1 cellular context compared by ENCODE assay signal in the genomic region with DNA sequence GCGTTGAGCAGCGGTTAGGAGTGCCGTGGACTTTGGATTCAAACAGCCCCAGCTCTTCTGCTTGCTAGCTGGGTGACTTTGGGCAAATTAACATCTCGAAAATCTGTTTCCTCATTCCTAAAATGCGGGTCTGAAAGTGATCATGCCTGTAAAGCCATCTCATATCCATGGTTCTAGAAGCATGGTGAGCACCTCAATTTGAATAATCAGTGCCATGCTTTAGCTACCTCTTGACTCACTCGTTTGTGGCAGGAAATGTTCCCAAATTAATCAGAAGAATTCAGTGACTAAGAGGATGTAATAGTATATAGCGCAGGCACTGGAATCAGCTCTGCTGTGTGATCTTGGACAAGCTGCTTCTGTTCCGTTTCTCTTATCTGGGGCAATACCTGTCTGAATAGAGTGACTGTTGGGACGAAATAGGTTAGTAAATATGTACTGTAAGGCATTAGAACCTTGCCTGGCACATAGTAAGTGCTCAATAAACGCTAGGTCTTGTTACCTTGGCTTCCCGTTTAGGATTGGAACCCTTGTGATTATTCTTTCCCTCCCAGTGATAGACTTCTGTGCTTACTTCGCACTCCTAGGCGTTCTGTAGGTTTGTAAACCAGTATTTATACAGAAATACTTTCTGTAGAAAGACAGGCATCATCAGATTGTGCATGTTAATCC.
TF ChIP-seq lines count a peak whose summit lies in the region.

No MANE protein-coding gene starts in this region.

TF ChIP-seq in GM12878, 131 proteins besides CTCF, POLR2A, EP300 and RAD21:
- TF ChIP-seq NR2C1 (IDR thresholded peaks at IDR 0.05) (no peak), IKZF1 (conservative IDR thresholded peaks at IDR 0.05) (no peak), EGR1 (IDR thresholded peaks at IDR 0.05; ENCODE audit: borderline replicate concordance in 1 of 2, low read depth in 2 of 2, low read length in 2 of 2) (no peak)
TF ChIP-seq in GM12878: peak in this region for 0.
